1 cellular context compared by ENCODE assay signal in the genomic region with DNA sequence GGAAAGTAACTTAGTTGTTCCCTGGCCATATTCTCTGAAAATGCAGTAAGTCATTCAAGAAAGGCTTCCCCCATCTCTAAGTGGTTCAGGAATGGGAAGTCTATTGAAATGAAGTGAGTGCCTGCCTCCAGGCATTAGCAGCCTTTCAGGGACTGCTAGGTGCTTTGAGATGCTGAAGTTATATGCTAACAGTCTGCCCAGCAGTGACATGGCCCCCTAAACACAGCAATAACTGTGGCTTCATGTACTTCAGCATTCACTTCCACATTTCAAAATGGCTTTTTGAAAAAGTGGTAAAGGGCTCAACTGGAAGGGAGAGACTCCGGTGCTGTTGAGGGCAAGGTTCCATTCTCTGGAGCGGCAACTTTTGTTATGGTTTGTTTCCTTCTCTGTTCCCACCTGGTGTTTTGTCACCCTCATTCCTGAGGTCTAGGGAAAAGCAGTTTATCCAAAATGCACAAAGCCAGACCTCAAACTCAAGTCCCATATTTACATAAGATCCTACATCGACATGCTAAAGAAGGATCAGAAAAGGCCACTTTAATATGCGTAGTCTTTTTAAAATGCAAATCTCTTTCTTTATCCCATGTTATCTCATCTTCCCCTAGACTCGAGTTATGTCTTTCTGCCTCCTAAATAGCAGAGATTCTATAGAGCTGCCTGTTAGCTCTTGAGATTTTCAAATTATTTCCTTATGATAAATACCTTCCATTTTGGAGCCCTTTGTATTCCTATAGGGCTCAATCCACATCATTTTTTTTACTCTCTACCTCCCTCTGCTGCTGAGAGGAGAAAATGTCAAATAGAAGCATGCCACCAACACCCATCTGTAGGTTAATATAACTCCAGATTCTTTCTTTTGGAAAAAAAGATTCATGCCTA.
TF ChIP-seq lines count a peak whose summit lies in the region.

No MANE protein-coding gene starts in this region.

TF ChIP-seq in H1, 55 proteins besides CTCF, POLR2A, EP300 and RAD21 (continued from another document):
- TF ChIP-seq GTF2F1 (IDR thresholded peaks at IDR 0.05; ENCODE audit: borderline replicate concordance, low read depth, low read length) = no peak
- TF ChIP-seq TEAD4 (IDR thresholded peaks at IDR 0.05; ENCODE audit: low read depth, low read length) = no peak
- TF ChIP-seq RFX5 (IDR thresholded peaks at IDR 0.05; ENCODE audit: borderline replicate concordance, low read depth, low read length) = no peak
TF ChIP-seq in H1: peak in this region for 0.
